ENCODE assay signal across 11 cellular contexts in the genomic region with DNA sequence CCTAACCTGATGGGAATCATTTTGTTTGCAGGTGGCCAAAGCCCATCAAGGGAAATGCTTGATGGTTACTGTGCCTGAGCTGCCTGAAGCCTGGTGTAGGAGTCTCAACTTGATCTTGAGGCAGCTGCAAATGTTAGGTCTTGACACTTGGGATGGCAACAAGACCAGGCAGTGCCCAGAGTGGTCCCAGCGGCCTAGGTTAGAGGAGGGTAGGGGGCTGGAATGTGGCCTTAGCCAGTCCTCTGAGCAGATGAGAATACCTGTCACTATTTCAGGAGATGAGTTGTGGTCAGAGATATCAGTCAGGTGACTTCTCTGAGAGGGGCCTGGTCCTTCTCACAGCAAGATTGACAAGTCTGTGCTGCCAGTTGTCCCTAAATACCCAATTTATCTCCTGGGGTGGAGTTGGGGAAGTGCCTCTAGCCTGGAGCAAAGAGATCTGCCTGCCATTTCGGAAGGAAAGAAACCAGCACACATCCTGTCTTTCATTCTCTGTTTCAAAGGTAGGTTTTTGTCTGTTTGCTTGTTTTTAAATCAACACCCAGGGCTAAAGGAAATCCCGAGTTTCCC. TPM values are rescaled to one million over a fixed set of nuclear protein-coding genes. Genes with fewer than 3 reads are reported as not detected.
DNase-seq lines count a peak whose midpoint lies in the region; ATAC-seq, FAIRE-seq and TF ChIP-seq lines count a peak whose summit lies in the region.
"Had no signal": no experiment of that assay in that cellular context is flagged by ENCODE, and none has a peak within 500 bp of the region (broad histone marks: within the 10 kb centered on the region; RNA-seq: fewer than 3 reads in every experiment).

No MANE protein-coding gene starts in this region.

- no peak for TF ChIP-seq EP300 in H1 (IDR thresholded peaks at IDR 0.05; ENCODE audit: borderline replicate concordance in 1 of 2, low read depth in 2 of 2, low read length in 2 of 2)

- no peaks in the 10 kb centered on the region for H3K23me2 ChIP-seq in H1 (ENCODE audit: low read depth, low read length)

- H3K9ac ChIP-seq in Loucy (ENCODE audit: low read depth, low read length, poor library complexity, severe bottlenecking) (no peak overlapping the region), H1 (replicated peaks in 1 of 4; ENCODE audit: extremely low read depth in 1 of 4, low read depth in 3 of 4, low read length in 3 of 4) (no peak overlapping the region)

- H3K36me3 Mint-ChIP-seq in mesothelial cell of epicardium: peaks cover 2% of the 10 kb centered on the region
- H3K36me3 Mint-ChIP-seq: activated CD8-positive, alpha-beta memory T cell treated with anti-CD3 and anti-CD28 coated beads, Interleukin-2, amount 10 ng/mL, durations not matched to agents 7 days and 5 days had no signal

- H3K4me1 ChIP-seq in Loucy (ENCODE audit: insufficient read depth, low read length, poor library complexity, severe bottlenecking) (peaks cover 16% of the 10 kb centered on the region), H1 (replicated peaks in 1 of 4; ENCODE audit: control insufficient read depth in 3 of 4, insufficient read depth in 4 of 4, low read length in 3 of 4) (peaks cover 0 to 10% (median 1%) of the 10 kb centered on the region in 4 experiments; a peak in 2 of 7 replicates), upper lobe of right lung (peaks cover 49% of the 10 kb centered on the region)

- no peaks in the 10 kb centered on the region for H3K27me3 ChIP-seq in Loucy (ENCODE audit: insufficient read depth, low read length, poor library complexity, severe bottlenecking)
- H3K27me3 ChIP-seq in H1 (replicated peaks in 1 of 4; ENCODE audit: control insufficient read depth in 3 of 4, extremely low read depth in 1 of 4, insufficient read depth in 3 of 4, low read length in 3 of 4): no peaks in the 10 kb centered on the region
- H3K27me3 ChIP-seq in upper lobe of right lung: no peaks in the 10 kb centered on the region

- intact Hi-C loops in upper lobe of right lung (cut with DNase I): no loop called here

- H3F3A ChIP-seq in Loucy (ENCODE audit: low read depth): 0 out of 2 replicates have a peak, but pooled peaks cover 5% of the 10 kb centered on the region

- TF ChIP-seq CTCF in Loucy (conservative IDR thresholded peaks at IDR 0.05; ENCODE audit: low read length) (no peak), H1 (IDR thresholded peaks at IDR 0.05; ENCODE audit: control extremely low read depth in 1 of 3, insufficient read depth in 1 of 3, low read depth in 1 of 3, low read length in 3 of 3) (no peak), mesothelial cell of epicardium (IDR thresholded peaks at IDR 0.05; ENCODE audit: unreplicated experiment) (no peak), upper lobe of right lung (IDR thresholded peaks at IDR 0.05) (no peak)

- no peaks in the 10 kb centered on the region for H4K20me1 ChIP-seq in Loucy (ENCODE audit: insufficient read depth, low read length, poor library complexity, severe bottlenecking)
- peaks cover 0 to 2% of the 10 kb centered on the region in 2 experiments for H4K20me1 ChIP-seq in H1 (replicated peaks in 1 of 2; ENCODE audit: control insufficient read depth in 1 of 2, insufficient read depth in 2 of 2, low read length in 2 of 2)

- ATAC-seq in upper lobe of right lung: no peak
- ATAC-seq in HG03565 (IDR thresholded peaks at IDR 0.05; ENCODE audit: unreplicated experiment): no peak
- ATAC-seq: activated CD8-positive, alpha-beta memory T cell treated with anti-CD3 and anti-CD28 coated beads, Interleukin-2, amount 10 ng/mL, durations not matched to agents 7 days and 5 days had no signal

- H3K9me3 ChIP-seq in Loucy (ENCODE audit: insufficient read depth, low read depth, low read length) (no peaks in the 10 kb centered on the region), H1 (ENCODE audit: insufficient read depth in 2 of 2, low read depth in 1 of 2, low read length in 1 of 2) (no peaks in the 10 kb centered on the region), upper lobe of right lung (no peaks in the 10 kb centered on the region)

- H2BK15ac ChIP-seq in H1 (ENCODE audit: low read length): no peak overlapping the region

- peak overlapping the region; percentile 4 for H3K4me2 ChIP-seq in Loucy (ENCODE audit: low read depth, low read length, poor library complexity, severe bottlenecking)
- H3K4me2 ChIP-seq in H1 (ENCODE audit: insufficient read depth in 1 of 2, low read depth in 2 of 2, low read length in 2 of 2): no peak overlapping the region

- no peaks in the 10 kb centered on the region for H3K9me3 Mint-ChIP-seq in mesothelial cell of epicardium

- no peak overlapping the region for H3K14ac ChIP-seq in H1 (ENCODE audit: insufficient read length)

- H4K91ac ChIP-seq in H1 (replicated peaks; ENCODE audit: insufficient read length, low read length): no peak overlapping the region

- H3K27me3 Mint-ChIP-seq in mesothelial cell of epicardium (ENCODE audit: low read depth): no peaks in the 10 kb centered on the region

- DNase-seq in H1 (ENCODE audit: low read depth in 1 of 2, low spot score in 2 of 2) (no peak), mesothelial cell of epicardium (ENCODE audit: low spot score in 2 of 2, unreplicated experiment in 2 of 2) (no peak), upper lobe of right lung (no peak), medulla oblongata (ENCODE audit: extremely low spot score) (no peak)
- DNase-seq in stimulated activated CD4-positive, alpha-beta T cell treated with anti-CD3 and anti-CD28 coated beads, Interleukin-4, amount 100 ng/mL, for 4 hours: no peak
- DNase-seq: activated CD8-positive, alpha-beta memory T cell treated with anti-CD3 and anti-CD28 coated beads, Interleukin-2, amount 10 ng/mL, durations not matched to agents 7 days and 5 days; DMS 273 treated with DMSO at 0.1 percent for 48 hours; NCI-H1105 treated with DMSO at 0.1 percent for 48 hours; T-helper 2 cell had no signal

- H3K4me3 Mint-ChIP-seq in mesothelial cell of epicardium: no peak overlapping the region
- H3K4me3 Mint-ChIP-seq: activated CD8-positive, alpha-beta memory T cell treated with anti-CD3 and anti-CD28 coated beads, Interleukin-2, amount 10 ng/mL, durations not matched to agents 7 days and 5 days had no signal

- CTCF ChIA-PET in H1 (lab: Charles Lee; ENCODE audit: partially characterized antibody): interaction anchor here (1.0 kb wide), 1 partner anchor 236 kb away, joined by 3 read pairs; no protein-coding TSS in a partner anchor

- H2BK5ac ChIP-seq in H1 (ENCODE audit: low read depth, low read length): no peak overlapping the region

- H3K18ac ChIP-seq in H1 (ENCODE audit: extremely low read depth, low read length): no peak overlapping the region; the same call in 1 of the 2 replicates

- H2BK12ac ChIP-seq in H1 (ENCODE audit: low read depth, low read length): no peak overlapping the region

- 87% methylated on average over 3 of the region's 3 CpGs; no CpG with 5 or more reads in 1 of the 2 experiments for WGBS in H1 (ENCODE audit: extremely low coverage in 1 of 2, insufficient coverage in 1 of 2, insufficient read length in 1 of 2, insufficient replicate concordance in 2 of 2, low coverage in 1 of 2, low lambda C conversion rate in 2 of 2, missing lambda C conversion rate in 1 of 2), 2 experiments

- H3K4ac ChIP-seq in H1 (replicated peaks; ENCODE audit: insufficient read length, low read depth, low read length): no peak overlapping the region

- H3K36me3 ChIP-seq in Loucy (ENCODE audit: insufficient read depth, low read length) (no peaks in the 10 kb centered on the region), H1 (ENCODE audit: control insufficient read depth in 2 of 4, insufficient read depth in 4 of 4, low read length in 3 of 4) (no peaks in the 10 kb centered on the region), upper lobe of right lung (no peaks in the 10 kb centered on the region)

- H4K5ac ChIP-seq in H1 (ENCODE audit: insufficient read length, low read depth, low read length): no peak overlapping the region

- peaks cover 77% of the 10 kb centered on the region for H3K4me1 Mint-ChIP-seq in mesothelial cell of epicardium
- H3K4me1 Mint-ChIP-seq: activated CD8-positive, alpha-beta memory T cell treated with anti-CD3 and anti-CD28 coated beads, Interleukin-2, amount 10 ng/mL, durations not matched to agents 7 days and 5 days had no signal

- no peak for TF ChIP-seq RAD21 in H1 (IDR thresholded peaks at IDR 0.05 in 1 of 2, conservative IDR thresholded peaks at IDR 0.05 in 1 of 2; ENCODE audit: low read depth in 2 of 2, low read length in 2 of 2)

- no peak overlapping the region for H3K56ac ChIP-seq in H1 (replicated peaks; ENCODE audit: insufficient read length, low read depth, low read length)

- H2AFZ ChIP-seq in Loucy (ENCODE audit: low read length): no peak overlapping the region
- no peak overlapping the region for H2AFZ ChIP-seq in H1 (ENCODE audit: low read length)

- no peak overlapping the region for H2AK5ac ChIP-seq in H1 (ENCODE audit: low read depth, low read length)

- no peak overlapping the region for H3K27ac ChIP-seq in H1 (ENCODE audit: low read depth, low read length)
- H3K27ac ChIP-seq in upper lobe of right lung: peak overlapping the region; percentile 52

- FAIRE-seq in H1 (lab: Jason Lieb, UNC): no peak

- peak overlapping the region; percentile 88 for H3K27ac Mint-ChIP-seq in mesothelial cell of epicardium
- H3K27ac Mint-ChIP-seq: activated CD8-positive, alpha-beta memory T cell treated with anti-CD3 and anti-CD28 coated beads, Interleukin-2, amount 10 ng/mL, durations not matched to agents 7 days and 5 days had no signal

- no peak for TF ChIP-seq POLR2A in H1 (IDR thresholded peaks at IDR 0.05; ENCODE audit: control extremely low read depth in 1 of 2, low read depth in 2 of 2, low read length in 2 of 2)

- no peak overlapping the region for H2BK20ac ChIP-seq in H1 (ENCODE audit: low read length)

- no peak overlapping the region for H3K23ac ChIP-seq in H1 (ENCODE audit: insufficient read length)

- POLR2A ChIA-PET in H1 (lab: Charles Lee; ENCODE audit: partially characterized antibody): no interaction called here

- no peak overlapping the region for H2BK120ac ChIP-seq in H1 (replicated peaks; ENCODE audit: low read depth, low read length)

- H4K8ac ChIP-seq in H1 (ENCODE audit: extremely low read depth, insufficient read depth, low read length): 0 out of 2 replicates have a peak overlapping the region, but pooled peaks have one; percentile 18

- H3K79me1 ChIP-seq in H1 (ENCODE audit: low read depth, low read length): no peaks in the 10 kb centered on the region

- no peaks in the 10 kb centered on the region for H3K9me2 ChIP-seq in Loucy (replicated peaks; ENCODE audit: low read depth, low read length)

- H3K4me3 ChIP-seq in Loucy (ENCODE audit: low read length, poor library complexity, severe bottlenecking) (no peak overlapping the region), H1 (ENCODE audit: extremely low read depth in 1 of 4, insufficient read depth in 2 of 4, low read depth in 3 of 4, low read length in 4 of 4) (no peak overlapping the region), upper lobe of right lung (no peak overlapping the region)

- peaks cover 7% of the 10 kb centered on the region; the same call in 1 of the 2 replicates for H3K79me2 ChIP-seq in Loucy (ENCODE audit: insufficient read depth, low read length)
- peaks cover 0 to 16% of the 10 kb centered on the region in 2 experiments; a peak in 3 of 4 replicates for H3K79me2 ChIP-seq in H1 (ENCODE audit: control insufficient read depth in 1 of 2, insufficient read depth in 2 of 2, low read length in 2 of 2)

RNA-seq across cellular contexts. Expression of a gene that starts 13.4 kb away (rescaled TPM):
- total RNA-seq in H1 (2021; fragmentation: NEBNext Ultra II Directional; extraction: Animal tissue kit (Norgen Biotek cat#: 25700)): 174 and 180 TPM in 2 replicates
- polyA plus RNA-seq in H1 (2011; rRNA removed): 30.7 and 31.8 TPM in 2 replicates
- polyA plus RNA-seq in H1 (2011; cell fraction: cytosol; rRNA removed): 29.0 TPM
- polyA plus RNA-seq in H1 (2011; cell fraction: nucleus; rRNA removed): 199 TPM
- polyA plus RNA-seq in H1 (2012, experiment 1 of 2): 91.4 to 111 TPM (median 106 TPM) in 4 replicates
- polyA plus RNA-seq in H1 (2012, experiment 2 of 2): 5.4 TPM
- 117 TPM for polyA plus RNA-seq in H1 (2013, experiment 1 of 2)
- polyA plus RNA-seq in H1 (2013, experiment 2 of 2): 112 TPM
- polyA minus RNA-seq in H1 (2011; rRNA and poly(A)+ RNA removed): 102 and 138 TPM in 2 replicates
- 66.8 TPM for polyA minus RNA-seq in H1 (2011; cell fraction: cytosol; rRNA and poly(A)+ RNA removed)
- polyA minus RNA-seq in H1 (2011; cell fraction: nucleus; rRNA and poly(A)+ RNA removed): 173 TPM
- total RNA-seq in mesothelial cell of epicardium: 265 to 281 TPM (median 271 TPM) in 3 replicates
- total RNA-seq in upper lobe of right lung: 813 TPM
